ENCODE assay signal across 24 cellular contexts in genomic region chr17:37410357-37410756, GRCh38. TPM values are rescaled to one million over a fixed set of nuclear protein-coding genes. Genes with fewer than 3 reads are reported as not detected.
DNase-seq lines count a peak whose midpoint lies in the region; ATAC-seq and TF ChIP-seq lines count a peak whose summit lies in the region.
"Had no signal": no experiment of that assay in that cellular context is flagged by ENCODE, and none has a peak within 500 bp of the region (broad histone marks: within the 10 kb centered on the region; RNA-seq: fewer than 3 reads in every experiment).

No MANE protein-coding gene starts in this region.

- TF ChIP-seq CTCF in neural crest cell (conservative IDR thresholded peaks at IDR 0.05): no peak

- ATAC-seq in activated T-cell treated with anti-CD3 and anti-CD28 coated beads, Interleukin-2, amount 50 U/mL, for 4 hours: no peak
- ATAC-seq in natural killer cell treated with Interleukin-12 subunit alpha and Interleukin-12 subunit beta and Interleukin-15 and Interleukin-18, amount 100 ng/mL, for 72 hours: no peak
- ATAC-seq in HG02884 (IDR thresholded peaks at IDR 0.05; ENCODE audit: unreplicated experiment): no peak
- ATAC-seq: A549 had no signal

- no peak for DNase-seq in activated T-cell treated with anti-CD3 and anti-CD28 coated beads, Interleukin-2, amount 50 U/mL, for 4 hours
- DNase-seq in activated T-cell treated with anti-CD3 and anti-CD28 coated beads for 4 hours: no peak
- peak; percentile 30 for DNase-seq in amniotic epithelial cell (ENCODE audit: low read depth)
- no peak for DNase-seq in neural crest cell (ENCODE audit: low read depth, low spot score)
- no peak for DNase-seq in natural killer cell treated with Interleukin-12 subunit alpha and Interleukin-12 subunit beta and Interleukin-15 and Interleukin-18, amount 100 ng/mL, for 72 hours (ENCODE audit: low spot score)
- DNase-seq in CD1c-positive myeloid dendritic cell (ENCODE audit: extremely low spot score): no peak
- DNase-seq in globus pallidus (ENCODE audit: low spot score): no peak
- DNase-seq: BE2C; Caco-2; CD4-positive, alpha-beta memory T cell; DMS 273 treated with DMSO at 0.1 percent for 48 hours; DMS79 treated with DMSO at 0.1 percent for 48 hours; H9; MV-4-11; NCI-H1105 treated with DMSO at 0.1 percent for 48 hours; NCI-H2029 treated with DMSO at 0.1 percent for 48 hours; NCI-H226; NCI-H510A treated with DMSO at 0.1 percent for 48 hours; NCI-H748 treated with DMSO at 0.1 percent for 48 hours; NK-92 treated with Interleukin-12 subunit alpha and Interleukin-12 subunit beta, amount 100 ng/mL, for 24 hours; SIG-M5 had no signal

- no peaks in the 10 kb centered on the region for H3K27me3 Mint-ChIP-seq in activated T-cell treated with anti-CD3 and anti-CD28 coated beads, Interleukin-2, amount 50 U/mL, for 4 hours (ENCODE audit: low read depth)
- H3K27me3 Mint-ChIP-seq in neural crest cell (ENCODE audit: low read depth): no peaks in the 10 kb centered on the region
- H3K27me3 Mint-ChIP-seq in natural killer cell treated with Interleukin-12 subunit alpha and Interleukin-12 subunit beta and Interleukin-15 and Interleukin-18, amount 100 ng/mL, for 72 hours: no peaks in the 10 kb centered on the region
- H3K27me3 Mint-ChIP-seq: CD4-positive, alpha-beta memory T cell had no signal

- H3K9me3 Mint-ChIP-seq in activated T-cell treated with anti-CD3 and anti-CD28 coated beads, Interleukin-2, amount 50 U/mL, for 4 hours: no peaks in the 10 kb centered on the region
- H3K9me3 Mint-ChIP-seq in neural crest cell: no peaks in the 10 kb centered on the region
- H3K9me3 Mint-ChIP-seq in natural killer cell treated with Interleukin-12 subunit alpha and Interleukin-12 subunit beta and Interleukin-15 and Interleukin-18, amount 100 ng/mL, for 72 hours: no peaks in the 10 kb centered on the region
- H3K9me3 Mint-ChIP-seq: CD4-positive, alpha-beta memory T cell; H9 had no signal

- peak overlapping the region; percentile 29 for H3K4me3 Mint-ChIP-seq in activated T-cell treated with anti-CD3 and anti-CD28 coated beads, Interleukin-2, amount 50 U/mL, for 4 hours
- H3K4me3 Mint-ChIP-seq in neural crest cell: peak overlapping the region; percentile 49
- H3K4me3 Mint-ChIP-seq in natural killer cell treated with Interleukin-12 subunit alpha and Interleukin-12 subunit beta and Interleukin-15 and Interleukin-18, amount 100 ng/mL, for 72 hours: no peak overlapping the region
- H3K4me3 Mint-ChIP-seq: H9 had no signal

- peak overlapping the region; percentile 3 for H3K27ac Mint-ChIP-seq in neural crest cell (ENCODE audit: unreplicated experiment)
- no peak overlapping the region for H3K27ac Mint-ChIP-seq in natural killer cell treated with Interleukin-12 subunit alpha and Interleukin-12 subunit beta and Interleukin-15 and Interleukin-18, amount 100 ng/mL, for 72 hours
- H3K27ac Mint-ChIP-seq: H9 had no signal

- H3K4me1 Mint-ChIP-seq in activated T-cell treated with anti-CD3 and anti-CD28 coated beads, Interleukin-2, amount 50 U/mL, for 4 hours (ENCODE audit: low read depth): peaks cover 26% of the 10 kb centered on the region
- H3K4me1 Mint-ChIP-seq in neural crest cell: peaks cover 25% of the 10 kb centered on the region
- H3K4me1 Mint-ChIP-seq in natural killer cell treated with Interleukin-12 subunit alpha and Interleukin-12 subunit beta and Interleukin-15 and Interleukin-18, amount 100 ng/mL, for 72 hours (ENCODE audit: low read depth in 2 of 2): peaks cover 10 to 23% of the 10 kb centered on the region in 2 donors

- H3K36me3 Mint-ChIP-seq in activated T-cell treated with anti-CD3 and anti-CD28 coated beads, Interleukin-2, amount 50 U/mL, for 4 hours (ENCODE audit: insufficient read depth): peaks cover 22% of the 10 kb centered on the region
- H3K36me3 Mint-ChIP-seq in neural crest cell (ENCODE audit: low read depth): peaks cover 16% of the 10 kb centered on the region
- peaks cover 18% of the 10 kb centered on the region for H3K36me3 Mint-ChIP-seq in natural killer cell treated with Interleukin-12 subunit alpha and Interleukin-12 subunit beta and Interleukin-15 and Interleukin-18, amount 100 ng/mL, for 72 hours

RNA-seq across cellular contexts. Expression of gene TADA2A, which starts 3.7 kb away (rescaled TPM):
- 10 to 100 TPM; 38.8 to 39.6 (median 39.3) TPM for total RNA-seq in activated T-cell treated with anti-CD3 and anti-CD28 coated beads, Interleukin-2, amount 50 U/mL, for 4 hours
- 31.0 and 36.5 TPM in 2 replicates for total RNA-seq in neural crest cell
- total RNA-seq in natural killer cell treated with Interleukin-12 subunit alpha and Interleukin-12 subunit beta and Interleukin-15 and Interleukin-18, amount 100 ng/mL, for 72 hours: 10 to 100 TPM; 30.5 to 55.4 TPM

RNA-seq across cellular contexts. Expression of gene ACACA, which starts 3.7 kb away (rescaled TPM):
- total RNA-seq in activated T-cell treated with anti-CD3 and anti-CD28 coated beads, Interleukin-2, amount 50 U/mL, for 4 hours: 10 to 100 TPM; 58.7 to 65.5 (median 61.2) TPM
- 193 and 211 TPM in 2 replicates for total RNA-seq in neural crest cell
- total RNA-seq in natural killer cell treated with Interleukin-12 subunit alpha and Interleukin-12 subunit beta and Interleukin-15 and Interleukin-18, amount 100 ng/mL, for 72 hours: 100 to 1,000 TPM in 1 of 2 donors, 10 to 100 TPM in 1; 41.9 to 126 TPM

RNA-seq across cellular contexts. Expression of gene C17orf78, which starts 34.6 kb away (rescaled TPM):
- not detected for total RNA-seq in activated T-cell treated with anti-CD3 and anti-CD28 coated beads, Interleukin-2, amount 50 U/mL, for 4 hours
- total RNA-seq in neural crest cell: not detected in 2 replicates
- not detected for total RNA-seq in natural killer cell treated with Interleukin-12 subunit alpha and Interleukin-12 subunit beta and Interleukin-15 and Interleukin-18, amount 100 ng/mL, for 72 hours
- total RNA-seq: Caco-2; CD4-positive, alpha-beta memory T cell; H9; M059J had no signal
